1 cellular context compared by ENCODE assay signal in the genomic region with DNA sequence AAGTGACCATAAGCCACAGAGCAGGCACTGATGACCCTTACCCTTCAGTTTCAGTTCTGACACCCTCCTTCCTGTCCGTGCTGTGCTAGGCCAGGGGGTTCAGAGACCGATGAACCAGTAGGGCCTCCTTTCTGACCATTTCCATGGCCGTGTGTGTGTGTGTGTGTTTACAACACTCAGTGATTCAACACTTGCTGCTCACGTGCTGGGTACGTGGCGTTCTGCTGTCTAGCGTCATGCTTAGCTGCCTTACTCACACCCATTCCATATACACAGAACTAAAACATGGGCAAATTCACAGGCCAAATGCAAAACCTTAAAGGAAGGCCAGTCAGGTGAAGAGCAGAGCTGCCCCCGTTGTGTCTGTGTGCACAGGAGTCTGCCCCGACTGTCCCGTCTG.
A peak's percentile ranks its signal among the peaks of the same experiment; 100 is the strongest.
TF ChIP-seq lines count a peak whose summit lies in the region.

No MANE protein-coding gene starts in this region.

TF ChIP-seq in HepG2, 621 proteins besides CTCF, POLR2A, EP300 and RAD21 (continued from another document and continues in another):
- TF ChIP-seq, protein P1, sequence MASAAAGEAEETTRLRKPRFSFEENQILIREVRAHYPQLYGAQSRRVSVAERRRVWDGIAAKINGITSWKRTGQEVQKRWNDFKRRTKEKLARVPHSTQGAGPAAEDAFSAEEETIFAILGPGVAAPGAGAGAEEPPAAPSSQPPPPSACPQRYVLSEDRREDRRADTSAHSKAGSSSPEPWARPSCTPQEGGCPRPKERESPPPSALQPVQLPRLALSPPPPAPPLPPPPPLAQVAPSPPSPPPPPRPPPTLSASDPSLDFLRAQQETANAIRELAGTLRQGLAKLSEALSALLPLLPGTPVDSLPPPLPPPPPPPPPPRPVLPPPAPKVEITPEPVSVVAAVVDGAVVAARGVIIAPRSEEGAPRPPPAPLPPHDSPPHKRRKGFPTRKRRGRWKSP (CRISPR knock-in tag; IDR thresholded peaks at IDR 0.05): peak; percentile 29; the same call in 1 of the 2 replicates
- peak; percentile 68; the same call in 1 of the 2 replicates for TF ChIP-seq FOXO1 (CRISPR knock-in tag; IDR thresholded peaks at IDR 0.05)
- TF ChIP-seq, protein P2, sequence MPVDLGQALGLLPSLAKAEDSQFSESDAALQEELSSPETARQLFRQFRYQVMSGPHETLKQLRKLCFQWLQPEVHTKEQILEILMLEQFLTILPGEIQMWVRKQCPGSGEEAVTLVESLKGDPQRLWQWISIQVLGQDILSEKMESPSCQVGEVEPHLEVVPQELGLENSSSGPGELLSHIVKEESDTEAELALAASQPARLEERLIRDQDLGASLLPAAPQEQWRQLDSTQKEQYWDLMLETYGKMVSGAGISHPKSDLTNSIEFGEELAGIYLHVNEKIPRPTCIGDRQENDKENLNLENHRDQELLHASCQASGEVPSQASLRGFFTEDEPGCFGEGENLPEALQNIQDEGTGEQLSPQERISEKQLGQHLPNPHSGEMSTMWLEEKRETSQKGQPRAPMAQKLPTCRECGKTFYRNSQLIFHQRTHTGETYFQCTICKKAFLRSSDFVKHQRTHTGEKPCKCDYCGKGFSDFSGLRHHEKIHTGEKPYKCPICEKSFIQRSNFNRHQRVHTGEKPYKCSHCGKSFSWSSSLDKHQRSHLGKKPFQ (CRISPR knock-in tag; IDR thresholded peaks at IDR 0.05; ENCODE audit: insufficient replicate concordance): peak; percentile 99
- TF ChIP-seq TMF1 (CRISPR knock-in tag; IDR thresholded peaks at IDR 0.05; ENCODE audit: low read depth): no peak
- TF ChIP-seq, protein P3, sequence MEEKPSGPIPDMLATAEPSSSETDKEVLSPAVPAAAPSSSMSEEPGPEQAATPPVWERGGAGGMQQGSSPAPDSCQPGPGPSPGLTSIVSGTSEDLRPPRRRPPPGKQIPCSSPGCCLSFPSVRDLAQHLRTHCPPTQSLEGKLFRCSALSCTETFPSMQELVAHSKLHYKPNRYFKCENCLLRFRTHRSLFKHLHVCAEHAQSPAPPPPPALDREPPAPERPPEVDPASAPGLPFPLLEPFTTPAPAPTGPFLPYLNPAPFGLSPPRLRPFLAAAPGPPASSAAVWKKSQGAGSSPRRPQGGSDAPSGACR (CRISPR knock-in tag; IDR thresholded peaks at IDR 0.05): peak; percentile 43; the same call in 1 of the 2 replicates
- TF ChIP-seq, protein P4, sequence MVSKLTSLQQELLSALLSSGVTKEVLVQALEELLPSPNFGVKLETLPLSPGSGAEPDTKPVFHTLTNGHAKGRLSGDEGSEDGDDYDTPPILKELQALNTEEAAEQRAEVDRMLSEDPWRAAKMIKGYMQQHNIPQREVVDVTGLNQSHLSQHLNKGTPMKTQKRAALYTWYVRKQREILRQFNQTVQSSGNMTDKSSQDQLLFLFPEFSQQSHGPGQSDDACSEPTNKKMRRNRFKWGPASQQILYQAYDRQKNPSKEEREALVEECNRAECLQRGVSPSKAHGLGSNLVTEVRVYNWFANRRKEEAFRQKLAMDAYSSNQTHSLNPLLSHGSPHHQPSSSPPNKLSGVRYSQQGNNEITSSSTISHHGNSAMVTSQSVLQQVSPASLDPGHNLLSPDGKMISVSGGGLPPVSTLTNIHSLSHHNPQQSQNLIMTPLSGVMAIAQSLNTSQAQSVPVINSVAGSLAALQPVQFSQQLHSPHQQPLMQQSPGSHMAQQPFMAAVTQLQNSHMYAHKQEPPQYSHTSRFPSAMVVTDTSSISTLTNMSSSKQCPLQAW (CRISPR knock-in tag; IDR thresholded peaks at IDR 0.05): peak; percentile 16; the same call in 1 of the 2 replicates
- TF ChIP-seq RBM22 (optimal IDR thresholded peaks at IDR 0.05; ENCODE audit: low read length): no peak
- TF ChIP-seq ZNF790 (CRISPR knock-in tag; IDR thresholded peaks at IDR 0.05; ENCODE audit: borderline replicate concordance): no peak
- no peak; the same call in 1 of the 2 replicates for TF ChIP-seq ETV5 (CRISPR knock-in tag; IDR thresholded peaks at IDR 0.05; ENCODE audit: borderline replicate concordance)
- no peak for TF ChIP-seq PRMT3 (CRISPR knock-in tag; IDR thresholded peaks at IDR 0.05; ENCODE audit: borderline replicate concordance, low read depth)
- TF ChIP-seq ZNF317 (CRISPR knock-in tag; IDR thresholded peaks at IDR 0.05): peak; percentile 63; the same call in 1 of the 2 replicates
- no peak for TF ChIP-seq MED8 (CRISPR knock-in tag; IDR thresholded peaks at IDR 0.05; ENCODE audit: insufficient replicate concordance)
- 0 out of 2 replicates have a peak, but pooled peaks have one; percentile 47 for TF ChIP-seq ZNF605 (CRISPR knock-in tag; IDR thresholded peaks at IDR 0.05)
- TF ChIP-seq TBX2 (CRISPR knock-in tag; IDR thresholded peaks at IDR 0.05; ENCODE audit: borderline replicate concordance): 0 out of 2 replicates have a peak, but pooled peaks have one; percentile 49
- peak; percentile 64 for TF ChIP-seq SALL1 (CRISPR knock-in tag; IDR thresholded peaks at IDR 0.05)
- TF ChIP-seq, protein P5, sequence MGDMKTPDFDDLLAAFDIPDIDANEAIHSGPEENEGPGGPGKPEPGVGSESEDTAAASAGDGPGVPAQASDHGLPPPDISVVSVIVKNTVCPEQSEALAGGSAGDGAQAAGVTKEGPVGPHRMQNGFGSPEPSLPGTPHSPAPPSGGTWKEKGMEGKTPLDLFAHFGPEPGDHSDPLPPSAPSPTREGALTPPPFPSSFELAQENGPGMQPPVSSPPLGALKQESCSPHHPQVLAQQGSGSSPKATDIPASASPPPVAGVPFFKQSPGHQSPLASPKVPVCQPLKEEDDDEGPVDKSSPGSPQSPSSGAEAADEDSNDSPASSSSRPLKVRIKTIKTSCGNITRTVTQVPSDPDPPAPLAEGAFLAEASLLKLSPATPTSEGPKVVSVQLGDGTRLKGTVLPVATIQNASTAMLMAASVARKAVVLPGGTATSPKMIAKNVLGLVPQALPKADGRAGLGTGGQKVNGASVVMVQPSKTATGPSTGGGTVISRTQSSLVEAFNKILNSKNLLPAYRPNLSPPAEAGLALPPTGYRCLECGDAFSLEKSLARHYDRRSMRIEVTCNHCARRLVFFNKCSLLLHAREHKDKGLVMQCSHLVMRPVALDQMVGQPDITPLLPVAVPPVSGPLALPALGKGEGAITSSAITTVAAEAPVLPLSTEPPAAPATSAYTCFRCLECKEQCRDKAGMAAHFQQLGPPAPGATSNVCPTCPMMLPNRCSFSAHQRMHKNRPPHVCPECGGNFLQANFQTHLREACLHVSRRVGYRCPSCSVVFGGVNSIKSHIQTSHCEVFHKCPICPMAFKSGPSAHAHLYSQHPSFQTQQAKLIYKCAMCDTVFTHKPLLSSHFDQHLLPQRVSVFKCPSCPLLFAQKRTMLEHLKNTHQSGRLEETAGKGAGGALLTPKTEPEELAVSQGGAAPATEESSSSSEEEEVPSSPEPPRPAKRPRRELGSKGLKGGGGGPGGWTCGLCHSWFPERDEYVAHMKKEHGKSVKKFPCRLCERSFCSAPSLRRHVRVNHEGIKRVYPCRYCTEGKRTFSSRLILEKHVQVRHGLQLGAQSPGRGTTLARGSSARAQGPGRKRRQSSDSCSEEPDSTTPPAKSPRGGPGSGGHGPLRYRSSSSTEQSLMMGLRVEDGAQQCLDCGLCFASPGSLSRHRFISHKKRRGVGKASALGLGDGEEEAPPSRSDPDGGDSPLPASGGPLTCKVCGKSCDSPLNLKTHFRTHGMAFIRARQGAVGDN (CRISPR knock-in tag; IDR thresholded peaks at IDR 0.05): peak; percentile 28; the same call in 1 of the 2 replicates
- peak; percentile 59; the same call in 1 of the 2 replicates for TF ChIP-seq NR2C2 (CRISPR knock-in tag; IDR thresholded peaks at IDR 0.05; ENCODE audit: borderline replicate concordance)
- TF ChIP-seq RNF2 (conservative IDR thresholded peaks at IDR 0.05; ENCODE audit: low read depth): 0 out of 2 replicates have a peak, but pooled peaks have one; percentile 32
- no peak for TF ChIP-seq ATF7 (IDR thresholded peaks at IDR 0.05)
- 0 out of 2 replicates have a peak, but pooled peaks have one; percentile 41 for TF ChIP-seq ATF7 (CRISPR knock-in tag; IDR thresholded peaks at IDR 0.05)
- TF ChIP-seq GATAD2A (CRISPR knock-in tag; IDR thresholded peaks at IDR 0.05): peak; percentile 71
- TF ChIP-seq ATF1 (CRISPR knock-in tag; IDR thresholded peaks at IDR 0.05): no peak
- peak; percentile 81 for TF ChIP-seq FOXA3 (CRISPR knock-in tag; IDR thresholded peaks at IDR 0.05)
- 0 out of 2 replicates have a peak, but pooled peaks have one; percentile 34 for TF ChIP-seq ZNF230 (CRISPR knock-in tag; IDR thresholded peaks at IDR 0.05)
- TF ChIP-seq ZNF83 (CRISPR knock-in tag; IDR thresholded peaks at IDR 0.05; ENCODE audit: borderline replicate concordance): no peak
- 0 out of 2 replicates have a peak, but pooled peaks have one; percentile 38 for TF ChIP-seq ARNT2 (CRISPR knock-in tag; IDR thresholded peaks at IDR 0.05; ENCODE audit: low read depth)
- 0 out of 2 replicates have a peak, but pooled peaks have one; percentile 69 for TF ChIP-seq ZNF644 (CRISPR knock-in tag; IDR thresholded peaks at IDR 0.05; ENCODE audit: low read depth)
- peak; percentile 94 for TF ChIP-seq FOSL2 (CRISPR knock-in tag; IDR thresholded peaks at IDR 0.05)
- TF ChIP-seq MEIS2 (CRISPR knock-in tag; IDR thresholded peaks at IDR 0.05): 0 out of 2 replicates have a peak, but pooled peaks have one; percentile 37
- no peak for TF ChIP-seq NFKBIZ (CRISPR knock-in tag; IDR thresholded peaks at IDR 0.05)
- TF ChIP-seq, protein P6, sequence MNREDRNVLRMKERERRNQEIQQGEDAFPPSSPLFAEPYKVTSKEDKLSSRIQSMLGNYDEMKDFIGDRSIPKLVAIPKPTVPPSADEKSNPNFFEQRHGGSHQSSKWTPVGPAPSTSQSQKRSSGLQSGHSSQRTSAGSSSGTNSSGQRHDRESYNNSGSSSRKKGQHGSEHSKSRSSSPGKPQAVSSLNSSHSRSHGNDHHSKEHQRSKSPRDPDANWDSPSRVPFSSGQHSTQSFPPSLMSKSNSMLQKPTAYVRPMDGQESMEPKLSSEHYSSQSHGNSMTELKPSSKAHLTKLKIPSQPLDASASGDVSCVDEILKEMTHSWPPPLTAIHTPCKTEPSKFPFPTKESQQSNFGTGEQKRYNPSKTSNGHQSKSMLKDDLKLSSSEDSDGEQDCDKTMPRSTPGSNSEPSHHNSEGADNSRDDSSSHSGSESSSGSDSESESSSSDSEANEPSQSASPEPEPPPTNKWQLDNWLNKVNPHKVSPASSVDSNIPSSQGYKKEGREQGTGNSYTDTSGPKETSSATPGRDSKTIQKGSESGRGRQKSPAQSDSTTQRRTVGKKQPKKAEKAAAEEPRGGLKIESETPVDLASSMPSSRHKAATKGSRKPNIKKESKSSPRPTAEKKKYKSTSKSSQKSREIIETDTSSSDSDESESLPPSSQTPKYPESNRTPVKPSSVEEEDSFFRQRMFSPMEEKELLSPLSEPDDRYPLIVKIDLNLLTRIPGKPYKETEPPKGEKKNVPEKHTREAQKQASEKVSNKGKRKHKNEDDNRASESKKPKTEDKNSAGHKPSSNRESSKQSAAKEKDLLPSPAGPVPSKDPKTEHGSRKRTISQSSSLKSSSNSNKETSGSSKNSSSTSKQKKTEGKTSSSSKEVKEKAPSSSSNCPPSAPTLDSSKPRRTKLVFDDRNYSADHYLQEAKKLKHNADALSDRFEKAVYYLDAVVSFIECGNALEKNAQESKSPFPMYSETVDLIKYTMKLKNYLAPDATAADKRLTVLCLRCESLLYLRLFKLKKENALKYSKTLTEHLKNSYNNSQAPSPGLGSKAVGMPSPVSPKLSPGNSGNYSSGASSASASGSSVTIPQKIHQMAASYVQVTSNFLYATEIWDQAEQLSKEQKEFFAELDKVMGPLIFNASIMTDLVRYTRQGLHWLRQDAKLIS (CRISPR knock-in tag; IDR thresholded peaks at IDR 0.05): no peak
- TF ChIP-seq, protein P7, sequence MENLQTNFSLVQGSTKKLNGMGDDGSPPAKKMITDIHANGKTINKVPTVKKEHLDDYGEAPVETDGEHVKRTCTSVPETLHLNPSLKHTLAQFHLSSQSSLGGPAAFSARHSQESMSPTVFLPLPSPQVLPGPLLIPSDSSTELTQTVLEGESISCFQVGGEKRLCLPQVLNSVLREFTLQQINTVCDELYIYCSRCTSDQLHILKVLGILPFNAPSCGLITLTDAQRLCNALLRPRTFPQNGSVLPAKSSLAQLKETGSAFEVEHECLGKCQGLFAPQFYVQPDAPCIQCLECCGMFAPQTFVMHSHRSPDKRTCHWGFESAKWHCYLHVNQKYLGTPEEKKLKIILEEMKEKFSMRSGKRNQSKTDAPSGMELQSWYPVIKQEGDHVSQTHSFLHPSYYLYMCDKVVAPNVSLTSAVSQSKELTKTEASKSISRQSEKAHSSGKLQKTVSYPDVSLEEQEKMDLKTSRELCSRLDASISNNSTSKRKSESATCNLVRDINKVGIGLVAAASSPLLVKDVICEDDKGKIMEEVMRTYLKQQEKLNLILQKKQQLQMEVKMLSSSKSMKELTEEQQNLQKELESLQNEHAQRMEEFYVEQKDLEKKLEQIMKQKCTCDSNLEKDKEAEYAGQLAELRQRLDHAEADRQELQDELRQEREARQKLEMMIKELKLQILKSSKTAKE (CRISPR knock-in tag; IDR thresholded peaks at IDR 0.05; ENCODE audit: borderline replicate concordance): no peak
- TF ChIP-seq EED (CRISPR knock-in tag; IDR thresholded peaks at IDR 0.05): 0 out of 2 replicates have a peak, but pooled peaks have one; percentile 70
- TF ChIP-seq, protein P8, sequence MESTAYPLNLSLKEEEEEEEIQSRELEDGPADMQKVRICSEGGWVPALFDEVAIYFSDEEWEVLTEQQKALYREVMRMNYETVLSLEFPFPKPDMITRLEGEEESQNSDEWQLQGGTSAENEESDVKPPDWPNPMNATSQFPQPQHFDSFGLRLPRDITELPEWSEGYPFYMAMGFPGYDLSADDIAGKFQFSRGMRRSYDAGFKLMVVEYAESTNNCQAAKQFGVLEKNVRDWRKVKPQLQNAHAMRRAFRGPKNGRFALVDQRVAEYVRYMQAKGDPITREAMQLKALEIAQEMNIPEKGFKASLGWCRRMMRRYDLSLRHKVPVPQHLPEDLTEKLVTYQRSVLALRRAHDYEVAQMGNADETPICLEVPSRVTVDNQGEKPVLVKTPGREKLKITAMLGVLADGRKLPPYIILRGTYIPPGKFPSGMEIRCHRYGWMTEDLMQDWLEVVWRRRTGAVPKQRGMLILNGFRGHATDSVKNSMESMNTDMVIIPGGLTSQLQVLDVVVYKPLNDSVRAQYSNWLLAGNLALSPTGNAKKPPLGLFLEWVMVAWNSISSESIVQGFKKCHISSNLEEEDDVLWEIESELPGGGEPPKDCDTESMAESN (CRISPR knock-in tag; conservative IDR thresholded peaks at IDR 0.05): 0 out of 2 replicates have a peak, but pooled peaks have one; percentile 43
- no peak for TF ChIP-seq RBAK (CRISPR knock-in tag; IDR thresholded peaks at IDR 0.05)
